ENCODE assay signal across 1 cellular context in the genomic region with DNA sequence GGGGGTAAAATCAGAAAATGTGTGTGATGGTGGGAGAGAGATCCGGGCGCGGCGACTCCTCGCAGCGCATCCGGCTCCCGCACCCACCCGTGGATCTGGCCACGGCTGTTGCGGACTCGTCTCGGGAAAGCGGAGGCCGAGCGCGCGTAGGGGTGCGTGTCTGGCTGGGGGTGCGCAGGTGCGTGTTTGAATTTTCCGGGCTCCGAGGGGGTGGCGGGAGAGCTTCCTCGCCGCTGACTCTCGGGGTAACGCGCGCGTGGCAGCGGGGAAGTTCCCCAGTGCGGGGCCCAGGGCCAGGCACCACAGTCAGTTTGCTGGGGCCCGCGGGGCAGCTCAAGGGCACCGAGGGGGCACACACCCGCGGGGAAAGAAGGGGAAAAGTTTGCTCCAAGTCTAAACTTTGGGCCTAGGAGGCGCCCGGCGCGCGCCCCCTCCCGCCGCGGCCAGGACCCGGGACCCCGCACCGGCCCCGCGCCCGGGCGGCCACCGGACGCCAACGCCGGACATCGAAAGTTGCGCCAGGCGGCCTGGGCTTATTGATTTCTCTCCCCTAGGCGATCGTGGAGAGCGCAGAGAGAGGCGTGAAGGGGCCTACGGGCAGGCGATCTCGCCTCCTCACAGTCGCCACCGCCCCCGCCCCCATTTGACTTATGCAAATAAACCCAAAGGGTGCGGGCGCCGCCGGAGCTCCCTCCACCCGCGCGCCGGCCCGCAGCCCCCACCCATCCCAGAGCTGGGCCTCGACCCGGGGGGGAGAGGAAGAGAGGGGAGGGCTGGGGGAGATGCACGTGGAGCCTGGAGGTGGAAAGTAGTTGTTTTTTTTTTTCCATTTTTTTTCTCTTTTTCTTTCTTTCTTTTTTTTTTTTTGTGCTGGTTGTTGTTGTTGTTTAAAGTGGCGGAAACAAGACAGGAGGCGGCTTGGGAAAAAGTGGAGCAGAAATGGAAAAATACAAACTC.
TF ChIP-seq lines count a peak whose summit lies in the region.

No MANE protein-coding gene starts in this region.

TF ChIP-seq in HEK293, 187 proteins besides CTCF, POLR2A, EP300 and RAD21 (continued from another document):
- TF ChIP-seq, protein P1, sequence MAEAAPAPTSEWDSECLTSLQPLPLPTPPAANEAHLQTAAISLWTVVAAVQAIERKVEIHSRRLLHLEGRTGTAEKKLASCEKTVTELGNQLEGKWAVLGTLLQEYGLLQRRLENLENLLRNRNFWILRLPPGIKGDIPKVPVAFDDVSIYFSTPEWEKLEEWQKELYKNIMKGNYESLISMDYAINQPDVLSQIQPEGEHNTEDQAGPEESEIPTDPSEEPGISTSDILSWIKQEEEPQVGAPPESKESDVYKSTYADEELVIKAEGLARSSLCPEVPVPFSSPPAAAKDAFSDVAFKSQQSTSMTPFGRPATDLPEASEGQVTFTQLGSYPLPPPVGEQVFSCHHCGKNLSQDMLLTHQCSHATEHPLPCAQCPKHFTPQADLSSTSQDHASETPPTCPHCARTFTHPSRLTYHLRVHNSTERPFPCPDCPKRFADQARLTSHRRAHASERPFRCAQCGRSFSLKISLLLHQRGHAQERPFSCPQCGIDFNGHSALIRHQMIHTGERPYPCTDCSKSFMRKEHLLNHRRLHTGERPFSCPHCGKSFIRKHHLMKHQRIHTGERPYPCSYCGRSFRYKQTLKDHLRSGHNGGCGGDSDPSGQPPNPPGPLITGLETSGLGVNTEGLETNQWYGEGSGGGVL (tag by site-specific recombination; IDR thresholded peaks at IDR 0.05): peak; percentile 85
- TF ChIP-seq ZNF645 (tag by site-specific recombination; IDR thresholded peaks at IDR 0.05) (no peak), ZIC2 (tag by site-specific recombination; IDR thresholded peaks at IDR 0.05) (peak; percentile 43), BCL11B (tag by site-specific recombination; IDR thresholded peaks at IDR 0.05; ENCODE audit: low read depth) (0 out of 2 replicates have a peak, but pooled peaks have one; percentile 34), PRDM4 (tag by site-specific recombination; IDR thresholded peaks at IDR 0.05) (no peak), ZNF2 (tag by site-specific recombination; IDR thresholded peaks at IDR 0.05) (peak; percentile 39; the same call in 1 of the 2 replicates), ZBTB7A (tag by site-specific recombination; IDR thresholded peaks at IDR 0.05; ENCODE audit: low read depth) (0 out of 2 replicates have a peak, but pooled peaks have one; percentile 6), IKZF3 (tag by site-specific recombination; IDR thresholded peaks at IDR 0.05) (no peak), ZNF423 (tag by site-specific recombination; IDR thresholded peaks at IDR 0.05) (peak; percentile 94), ZXDB (tag by site-specific recombination; IDR thresholded peaks at IDR 0.05) (peak; percentile 45; the same call in 1 of the 2 replicates), SP7 (tag by site-specific recombination; IDR thresholded peaks at IDR 0.05) (peak; percentile 52), ZNF610 (tag by site-specific recombination; IDR thresholded peaks at IDR 0.05; ENCODE audit: borderline replicate concordance) (0 out of 2 replicates have a peak, but pooled peaks have one; percentile 62), ZNF341 (tag by site-specific recombination; IDR thresholded peaks at IDR 0.05; ENCODE audit: low read depth) (peak; percentile 33; the same call in 1 of the 2 replicates)
- TF ChIP-seq, protein P2, sequence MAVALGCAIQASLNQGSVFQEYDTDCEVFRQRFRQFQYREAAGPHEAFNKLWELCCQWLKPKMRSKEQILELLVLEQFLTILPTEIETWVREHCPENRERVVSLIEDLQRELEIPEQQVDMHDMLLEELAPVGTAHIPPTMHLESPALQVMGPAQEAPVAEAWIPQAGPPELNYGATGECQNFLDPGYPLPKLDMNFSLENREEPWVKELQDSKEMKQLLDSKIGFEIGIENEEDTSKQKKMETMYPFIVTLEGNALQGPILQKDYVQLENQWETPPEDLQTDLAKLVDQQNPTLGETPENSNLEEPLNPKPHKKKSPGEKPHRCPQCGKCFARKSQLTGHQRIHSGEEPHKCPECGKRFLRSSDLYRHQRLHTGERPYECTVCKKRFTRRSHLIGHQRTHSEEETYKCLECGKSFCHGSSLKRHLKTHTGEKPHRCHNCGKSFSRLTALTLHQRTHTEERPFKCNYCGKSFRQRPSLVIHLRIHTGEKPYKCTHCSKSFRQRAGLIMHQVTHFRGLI (tag by site-specific recombination; IDR thresholded peaks at IDR 0.05): 0 out of 2 replicates have a peak, but pooled peaks have one; percentile 19
- TF ChIP-seq, protein P3, sequence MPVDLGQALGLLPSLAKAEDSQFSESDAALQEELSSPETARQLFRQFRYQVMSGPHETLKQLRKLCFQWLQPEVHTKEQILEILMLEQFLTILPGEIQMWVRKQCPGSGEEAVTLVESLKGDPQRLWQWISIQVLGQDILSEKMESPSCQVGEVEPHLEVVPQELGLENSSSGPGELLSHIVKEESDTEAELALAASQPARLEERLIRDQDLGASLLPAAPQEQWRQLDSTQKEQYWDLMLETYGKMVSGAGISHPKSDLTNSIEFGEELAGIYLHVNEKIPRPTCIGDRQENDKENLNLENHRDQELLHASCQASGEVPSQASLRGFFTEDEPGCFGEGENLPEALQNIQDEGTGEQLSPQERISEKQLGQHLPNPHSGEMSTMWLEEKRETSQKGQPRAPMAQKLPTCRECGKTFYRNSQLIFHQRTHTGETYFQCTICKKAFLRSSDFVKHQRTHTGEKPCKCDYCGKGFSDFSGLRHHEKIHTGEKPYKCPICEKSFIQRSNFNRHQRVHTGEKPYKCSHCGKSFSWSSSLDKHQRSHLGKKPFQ (tag by site-specific recombination; IDR thresholded peaks at IDR 0.05): 0 out of 2 replicates have a peak, but pooled peaks have one; percentile 13
- TF ChIP-seq, protein P4, sequence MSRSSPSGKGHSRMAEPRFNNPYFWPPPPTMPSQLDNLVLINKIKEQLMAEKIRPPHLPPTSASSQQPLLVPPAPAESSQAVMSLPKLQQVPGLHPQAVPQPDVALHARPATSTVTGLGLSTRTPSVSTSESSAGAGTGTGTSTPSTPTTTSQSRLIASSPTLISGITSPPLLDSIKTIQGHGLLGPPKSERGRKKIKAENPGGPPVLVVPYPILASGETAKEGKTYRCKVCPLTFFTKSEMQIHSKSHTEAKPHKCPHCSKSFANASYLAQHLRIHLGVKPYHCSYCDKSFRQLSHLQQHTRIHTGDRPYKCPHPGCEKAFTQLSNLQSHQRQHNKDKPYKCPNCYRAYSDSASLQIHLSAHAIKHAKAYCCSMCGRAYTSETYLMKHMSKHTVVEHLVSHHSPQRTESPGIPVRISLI (tag by site-specific recombination; IDR thresholded peaks at IDR 0.05): peak; percentile 87
- TF ChIP-seq, protein P5, sequence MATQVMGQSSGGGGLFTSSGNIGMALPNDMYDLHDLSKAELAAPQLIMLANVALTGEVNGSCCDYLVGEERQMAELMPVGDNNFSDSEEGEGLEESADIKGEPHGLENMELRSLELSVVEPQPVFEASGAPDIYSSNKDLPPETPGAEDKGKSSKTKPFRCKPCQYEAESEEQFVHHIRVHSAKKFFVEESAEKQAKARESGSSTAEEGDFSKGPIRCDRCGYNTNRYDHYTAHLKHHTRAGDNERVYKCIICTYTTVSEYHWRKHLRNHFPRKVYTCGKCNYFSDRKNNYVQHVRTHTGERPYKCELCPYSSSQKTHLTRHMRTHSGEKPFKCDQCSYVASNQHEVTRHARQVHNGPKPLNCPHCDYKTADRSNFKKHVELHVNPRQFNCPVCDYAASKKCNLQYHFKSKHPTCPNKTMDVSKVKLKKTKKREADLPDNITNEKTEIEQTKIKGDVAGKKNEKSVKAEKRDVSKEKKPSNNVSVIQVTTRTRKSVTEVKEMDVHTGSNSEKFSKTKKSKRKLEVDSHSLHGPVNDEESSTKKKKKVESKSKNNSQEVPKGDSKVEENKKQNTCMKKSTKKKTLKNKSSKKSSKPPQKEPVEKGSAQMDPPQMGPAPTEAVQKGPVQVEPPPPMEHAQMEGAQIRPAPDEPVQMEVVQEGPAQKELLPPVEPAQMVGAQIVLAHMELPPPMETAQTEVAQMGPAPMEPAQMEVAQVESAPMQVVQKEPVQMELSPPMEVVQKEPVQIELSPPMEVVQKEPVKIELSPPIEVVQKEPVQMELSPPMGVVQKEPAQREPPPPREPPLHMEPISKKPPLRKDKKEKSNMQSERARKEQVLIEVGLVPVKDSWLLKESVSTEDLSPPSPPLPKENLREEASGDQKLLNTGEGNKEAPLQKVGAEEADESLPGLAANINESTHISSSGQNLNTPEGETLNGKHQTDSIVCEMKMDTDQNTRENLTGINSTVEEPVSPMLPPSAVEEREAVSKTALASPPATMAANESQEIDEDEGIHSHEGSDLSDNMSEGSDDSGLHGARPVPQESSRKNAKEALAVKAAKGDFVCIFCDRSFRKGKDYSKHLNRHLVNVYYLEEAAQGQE (tag by site-specific recombination; IDR thresholded peaks at IDR 0.05): peak; percentile 25; the same call in 1 of the 2 replicates
TF ChIP-seq in HEK293: peak in this region for 38.
